In genomic region chr2:231410293-231411004, GRCh38 we compare ENCODE assay signal across 13 cellular contexts. TPM values are rescaled to one million over a fixed set of nuclear protein-coding genes. Genes with fewer than 3 reads are reported as not detected.
DNase-seq lines count a peak whose midpoint lies in the region; ATAC-seq, FAIRE-seq and TF ChIP-seq lines count a peak whose summit lies in the region.
"Had no signal": no experiment of that assay in that cellular context is flagged by ENCODE, and none has a peak within 500 bp of the region (broad histone marks: within the 10 kb centered on the region; RNA-seq: fewer than 3 reads in every experiment).

No MANE protein-coding gene starts in this region.

- POLR2A ChIA-PET in K562 (lab: Yijun Ruan, JAX), result interaction anchor here (0.6 to 1.0 kb wide), 3 partner anchors 30 to 730 kb away, joined by 3 read pairs; no protein-coding TSS in a partner anchor

- H3K27me3 ChIP-seq in K562 (ENCODE audit: control insufficient read depth in 2 of 2, insufficient read depth in 2 of 2, low read length in 2 of 2) (0 out of 5 replicates have a peak, but pooled peaks cover 0 to 6% of the 10 kb centered on the region in 2 experiments), kidney epithelial cell (ENCODE audit: control insufficient read depth, insufficient read depth, low read length) (no peaks in the 10 kb centered on the region), gastrocnemius medialis (peaks cover 0 to 5% (median 0%) of the 10 kb centered on the region in 3 donors)
- H3K27me3 ChIP-seq: pancreas had no signal

- H3K27ac Mint-ChIP-seq in Calu3 (ENCODE audit: unreplicated experiment), result no peak overlapping the region
- H3K27ac Mint-ChIP-seq: activated CD8-positive, alpha-beta memory T cell treated with anti-CD3 and anti-CD28 coated beads, Interleukin-2, amount 10 ng/mL, durations not matched to agents 7 days and 5 days had no signal

- H3K79me2 ChIP-seq in K562 (ENCODE audit: control insufficient read depth, insufficient read depth, low read length), result no peaks in the 10 kb centered on the region

- in situ Hi-C loops in K562 (cut with MboI), result no loop called here
- in situ Hi-C loops in gastrocnemius medialis (cut with MboI; ENCODE audit: low sequenced_read_pairs in 4 of 4), result loop anchor here in 3 of 4 donors (5.0 to 25.0 kb wide), 4 partner anchors 173 to 306 kb away; no protein-coding TSS in a partner anchor

- DNase-seq in Calu3 (no peak), HFF-Myc (ENCODE audit: extremely low read depth, low read depth) (no peak), K562 (ENCODE audit: extremely low read depth in 1 of 4, low spot score in 3 of 4) (peak in 2 of 4 experiments; percentile 22 to 37), kidney epithelial cell (ENCODE audit: low read depth) (no peak), T-helper 9 cell (no peak), NCI-H1048 (lab: John Stamatoyannopoulos, UW) (no peak), gastrocnemius medialis (no peak)
- DNase-seq: activated CD8-positive, alpha-beta memory T cell treated with anti-CD3 and anti-CD28 coated beads, Interleukin-2, amount 10 ng/mL, durations not matched to agents 7 days and 5 days; NCI-H1417; pancreas; Right ventricle myocardium superior had no signal

- H3K9me1 ChIP-seq in K562 (ENCODE audit: control insufficient read depth, insufficient read depth, low read length), result no peaks in the 10 kb centered on the region

- H4K20me1 ChIP-seq in K562 (replicated peaks; ENCODE audit: control insufficient read depth, insufficient read depth, low read length), result no peaks in the 10 kb centered on the region

- peaks cover 25% of the 10 kb centered on the region for H3K4me1 Mint-ChIP-seq in Calu3 (ENCODE audit: low read depth, unreplicated experiment)

- no peak for FAIRE-seq in K562 (lab: Jason Lieb, UNC)
- FAIRE-seq: pancreas had no signal

- intact Hi-C loops in Calu3 (cut with micrococcal nuclease; ENCODE audit: unreplicated experiment), result loop anchor here (1.0 to 10.0 kb wide), 3 partner anchors 183 to 566 kb away; no protein-coding TSS in a partner anchor
- intact Hi-C loops in K562 (cut with micrococcal nuclease), result no loop called here
- intact Hi-C loops in gastrocnemius medialis (cut with DNase I; ENCODE audit: low total_unique reads), result loop anchor here (10.0 kb wide), 1 partner anchor 116 kb away; no protein-coding TSS in a partner anchor

- no peak overlapping the region for H3K4me3 Mint-ChIP-seq in Calu3 (ENCODE audit: low read depth, unreplicated experiment)
- H3K4me3 Mint-ChIP-seq: activated CD8-positive, alpha-beta memory T cell treated with anti-CD3 and anti-CD28 coated beads, Interleukin-2, amount 10 ng/mL, durations not matched to agents 7 days and 5 days; central memory CD8-positive, alpha-beta T cell had no signal

- H3K9me3 ChIP-seq in K562 (replicated peaks; ENCODE audit: control insufficient read depth, insufficient read depth, low read depth, low read length) (peaks cover 2% of the 10 kb centered on the region; the same call in 1 of the 2 replicates), gastrocnemius medialis (no peaks in the 10 kb centered on the region)
- H3K9me3 ChIP-seq: pancreas had no signal

- H3K4me1 ChIP-seq in K562 (replicated peaks in 1 of 2; ENCODE audit: control insufficient read depth in 2 of 2, insufficient read depth in 2 of 2, low read length in 2 of 2) (no peaks in the 10 kb centered on the region; a peak in 2 of 5 replicates), gastrocnemius medialis (peaks cover 0 to 5% of the 10 kb centered on the region in 2 donors)

- ATAC-seq in K562 (no peak), GM21381 (IDR thresholded peaks at IDR 0.05; ENCODE audit: unreplicated experiment) (no peak), gastrocnemius medialis (no peak)
- ATAC-seq: activated CD8-positive, alpha-beta memory T cell treated with anti-CD3 and anti-CD28 coated beads, Interleukin-2, amount 10 ng/mL, durations not matched to agents 7 days and 5 days had no signal

- H3K27me3 Mint-ChIP-seq in Calu3 (ENCODE audit: unreplicated experiment), result no peaks in the 10 kb centered on the region

- H3K27ac ChIP-seq in K562 (ENCODE audit: extremely low read depth, low read depth, low read length), result no peak overlapping the region
- no peak overlapping the region for H3K27ac ChIP-seq in gastrocnemius medialis

- H3K36me3 Mint-ChIP-seq in Calu3 (ENCODE audit: insufficient read depth, unreplicated experiment), result peaks cover 22% of the 10 kb centered on the region

- TF ChIP-seq EP300 in K562 (IDR thresholded peaks at IDR 0.05; ENCODE audit: low read length), result no peak

- H3K4me3 ChIP-seq in HFF-Myc (replicated peaks; ENCODE audit: low read depth, low read length) (no peak overlapping the region), K562 (no peak overlapping the region), kidney epithelial cell (ENCODE audit: low read depth, low read length) (no peak overlapping the region), gastrocnemius medialis (no peak overlapping the region)
- H3K4me3 ChIP-seq: pancreas had no signal

- no peak overlapping the region for H2AFZ ChIP-seq in K562 (ENCODE audit: low read depth, low read length)

- no peak overlapping the region for H3K4me2 ChIP-seq in K562 (ENCODE audit: insufficient read depth, low read length)

- TF ChIP-seq POLR2A in K562 (conservative IDR thresholded peaks at IDR 0.05) (no peak), gastrocnemius medialis (IDR thresholded peaks at IDR 0.05) (no peak)

- TF ChIP-seq CTCF in Calu3 (IDR thresholded peaks at IDR 0.05; ENCODE audit: unreplicated experiment), result peak; percentile 28
- peak; percentile 56 for TF ChIP-seq CTCF in HFF-Myc (IDR thresholded peaks at IDR 0.05; ENCODE audit: low read depth, low read length, missing control alignments)
- peak; percentile 32 to 55 (median 47) for TF ChIP-seq CTCF in K562 (IDR thresholded peaks at IDR 0.05 in 2 of 3, conservative IDR thresholded peaks at IDR 0.05 in 1 of 3; ENCODE audit: insufficient read depth in 2 of 3, low read depth in 1 of 3, low read length in 3 of 3)
- TF ChIP-seq CTCF in kidney epithelial cell (IDR thresholded peaks at IDR 0.05; ENCODE audit: insufficient read depth, low read length, poor library complexity, severe bottlenecking), result peak; percentile 39
- TF ChIP-seq CTCF in gastrocnemius medialis (IDR thresholded peaks at IDR 0.05 in 4 of 5, conservative IDR thresholded peaks at IDR 0.05 in 1 of 5), result no peak

- peaks cover 6% of the 10 kb centered on the region for H3K9me3 Mint-ChIP-seq in Calu3 (ENCODE audit: low read depth, unreplicated experiment)
- H3K9me3 Mint-ChIP-seq: central memory CD8-positive, alpha-beta T cell had no signal

- peak in 1 of 2 experiments; percentile 18; a peak in 1 of 4 replicates for TF ChIP-seq RAD21 in K562 (CRISPR knock-in tag; conservative IDR thresholded peaks at IDR 0.05 in 1 of 2, IDR thresholded peaks at IDR 0.05 in 1 of 2)

- no peak overlapping the region for H3K9ac ChIP-seq in K562 (ENCODE audit: insufficient read depth in 1 of 2, low read depth in 2 of 2, low read length in 2 of 2)

- H3K36me3 ChIP-seq in K562 (ENCODE audit: control insufficient read depth, insufficient read depth, low read length) (no peaks in the 10 kb centered on the region), kidney epithelial cell (ENCODE audit: control insufficient read depth, insufficient read depth, low read length) (no peaks in the 10 kb centered on the region), gastrocnemius medialis (no peaks in the 10 kb centered on the region)
- H3K36me3 ChIP-seq: pancreas had no signal

- BruUV-seq in Calu3 (replicated peaks; lab: Mats Ljungman, UMichigan), result no TSS peak
- no TSS peak for BruUV-seq in K562 (replicated peaks; lab: Mats Ljungman, UMichigan)

- CTCF ChIA-PET in Calu3 (lab: Charles Lee), result no interaction called here
- CTCF ChIA-PET in K562 (lab: Yijun Ruan, JAX; ENCODE audit: low intra/inter-chr PET ratio), result no interaction called here

- WGBS in K562 (ENCODE audit: insufficient coverage, low coverage, missing lambda C conversion rate), result 12% methylated on average over 6 of the region's 6 CpGs

RNA-seq across cellular contexts. Expression of gene B3GNT7, which starts 14.9 kb away (rescaled TPM):
- 8.9 and 14.4 TPM in 2 replicates for total RNA-seq in Calu3 (2022)
- not detected in 2 replicates for total RNA-seq in K562 (2011; cell fraction: chromatin; rRNA removed; ENCODE audit: low replicate concordance)
- total RNA-seq in K562 (2011; cell fraction: nucleolus; rRNA removed), result not detected in 2 replicates
- not detected in 2 replicates for total RNA-seq in K562 (2011; cell fraction: nucleoplasm; rRNA removed)
- total RNA-seq in K562 (2014; rRNA removed), result not detected in 2 replicates
- not detected in 2 replicates for total RNA-seq in K562 (2014; rRNA removed; fragmentation: Illumina TruSeq; extraction: Trizol)
- total RNA-seq in K562 (2015; rRNA removed; fragmentation: Illumina TruSeq; extraction: Trizol), result not detected in 2 replicates
- total RNA-seq in K562 (2021), result 0.20 and 0.69 TPM in 2 replicates
- polyA plus RNA-seq in K562 (2011; rRNA removed), result not detected in 2 replicates
- not detected in 2 replicates for polyA plus RNA-seq in K562 (2011; cell fraction: cytosol; rRNA removed)
- polyA plus RNA-seq in K562 (2011; cell fraction: nucleus; rRNA removed), result 0.09 TPM in 1 of 2 replicates, not detected in the other
- not detected in 2 replicates for polyA plus RNA-seq in K562 (2012)
- not detected in 2 replicates for polyA plus RNA-seq in K562 (2014; fragmentation: Illumina TruSeq; extraction: Trizol)
- not detected for polyA plus RNA-seq in K562 (2014; fragmentation: Nextera tagmentation; extraction: Ambion mirVana)
- not detected in 2 replicates for polyA plus RNA-seq in K562 (2014; rRNA removed)
- polyA minus RNA-seq in K562 (2011; rRNA and poly(A)+ RNA removed), result not detected in 2 replicates
- polyA minus RNA-seq in K562 (2011; cell fraction: cytosol; rRNA and poly(A)+ RNA removed), result not detected in 2 replicates
- polyA minus RNA-seq in K562 (2011; cell fraction: nucleus; rRNA and poly(A)+ RNA removed), result not detected in 2 replicates
- 8.8 and 12.2 TPM in 2 replicates for total RNA-seq in kidney epithelial cell
- total RNA-seq in gastrocnemius medialis, result under 1 TPM; 0.10 to 0.60 (median 0.44) TPM

RNA-seq across cellular contexts. Expression of gene NCL, which starts 53.8 kb away (rescaled TPM):
- total RNA-seq in Calu3 (2022) (694 and 719 TPM in 2 replicates), K562 (2014; rRNA removed) (327 and 460 TPM in 2 replicates), K562 (2014; rRNA removed; fragmentation: Illumina TruSeq; extraction: Trizol) (463 and 510 TPM in 2 replicates), K562 (2015; rRNA removed; fragmentation: Illumina TruSeq; extraction: Trizol) (315 and 361 TPM in 2 replicates), K562 (2021) (530 and 589 TPM in 2 replicates), kidney epithelial cell (122 and 160 TPM in 2 replicates), gastrocnemius medialis (100 to 1,000 TPM in 3 of 4 donors, 10 to 100 TPM in 1; 48.8 to 174 (median 124) TPM)
- total RNA-seq in K562 (2011; cell fraction: chromatin; rRNA removed; ENCODE audit: low replicate concordance), result 134 and 401 TPM in 2 replicates
- total RNA-seq in K562 (2011; cell fraction: nucleolus; rRNA removed), result 48.9 and 57.2 TPM in 2 replicates
- 121 and 139 TPM in 2 replicates for total RNA-seq in K562 (2011; cell fraction: nucleoplasm; rRNA removed)
- polyA plus RNA-seq in K562 (2011; rRNA removed) (130 and 194 TPM in 2 replicates), K562 (2014; fragmentation: Illumina TruSeq; extraction: Trizol) (609 and 732 TPM in 2 replicates), K562 (2014; fragmentation: Nextera tagmentation; extraction: Ambion mirVana) (10 to 100 TPM; 80.9 to 92.9 TPM), K562 (2014; rRNA removed) (440 and 520 TPM in 2 replicates)
- 35.3 and 59.4 TPM in 2 replicates for polyA plus RNA-seq in K562 (2011; cell fraction: cytosol; rRNA removed)
- 92.8 and 111 TPM in 2 replicates for polyA plus RNA-seq in K562 (2011; cell fraction: nucleus; rRNA removed)
- 251 and 327 TPM in 2 replicates for polyA plus RNA-seq in K562 (2012)
- polyA minus RNA-seq in K562 (2011; rRNA and poly(A)+ RNA removed), result 335 and 337 TPM in 2 replicates
- 118 and 138 TPM in 2 replicates for polyA minus RNA-seq in K562 (2011; cell fraction: cytosol; rRNA and poly(A)+ RNA removed)
- polyA minus RNA-seq in K562 (2011; cell fraction: nucleus; rRNA and poly(A)+ RNA removed), result 47.0 and 106 TPM in 2 replicates

Comparison
In these comparisons a context has a peak if more than half of its experiments do, and no peak if none do; other contexts are left out.
1. CTCF ChIP-seq: peak in Calu3 (single experiment), HFF-Myc (single experiment), K562 (3 of 3) and kidney epithelial cell (single experiment); none in gastrocnemius medialis (0 of 5).